ENCODE assay signal across 10 cellular contexts in genomic region chr19:18160441-18160791, GRCh38. TPM values are rescaled to one million over a fixed set of nuclear protein-coding genes. Genes with fewer than 3 reads are reported as not detected.
DNase-seq lines count a peak whose midpoint lies in the region; ATAC-seq and TF ChIP-seq lines count a peak whose summit lies in the region.
"Had no signal": no experiment of that assay in that cellular context is flagged by ENCODE, and none has a peak within 500 bp of the region (broad histone marks: within the 10 kb centered on the region; RNA-seq: fewer than 3 reads in every experiment).

No MANE protein-coding gene starts in this region.

- H3K4me1 Mint-ChIP-seq in HFFc6 (ENCODE audit: low read depth): peaks cover 12% of the 10 kb centered on the region; the same call in 1 of the 2 replicates

- H3K27ac ChIP-seq in SK-N-SH (ENCODE audit: low read depth in 2 of 2, low read length in 1 of 2) (peak overlapping the region in 1 of 2 experiments; percentile 71; a peak in 2 of 4 replicates), aorta (ENCODE audit: low read depth in 1 of 2, low read length in 2 of 2) (no peak overlapping the region)

- H3K9me2 ChIP-seq in SK-N-SH: no peaks in the 10 kb centered on the region

- intact Hi-C loops in aorta (cut with DNase I): loop anchor here in 1 of 2 donors (5.0 kb wide), 1 partner anchor 43 kb away; no protein-coding TSS in a partner anchor

- peaks cover 14% of the 10 kb centered on the region for H3K36me3 Mint-ChIP-seq in HFFc6 (ENCODE audit: low read depth)

- no peaks in the 10 kb centered on the region for H4K20me1 ChIP-seq in SK-N-SH (ENCODE audit: insufficient read depth)

- H3K9me3 ChIP-seq in SK-N-SH (no peaks in the 10 kb centered on the region), endocrine pancreas (ENCODE audit: control insufficient read depth, low read length) (no peaks in the 10 kb centered on the region), aorta (ENCODE audit: control insufficient read depth, low read length) (no peaks in the 10 kb centered on the region)
- H3K9me3 ChIP-seq: ovary had no signal

- H3K4me3 ChIP-seq in SK-N-SH (ENCODE audit: low read depth in 2 of 2, low read length in 1 of 2) (no peak overlapping the region), endocrine pancreas (ENCODE audit: control insufficient read depth, insufficient read depth, low read length) (no peak overlapping the region), aorta (ENCODE audit: low read length in 2 of 2) (no peak overlapping the region)

- no peak overlapping the region; the same call in 1 of the 2 replicates for H3K4me3 Mint-ChIP-seq in HFFc6

- H3K9ac ChIP-seq in SK-N-SH (no peak overlapping the region), endocrine pancreas (ENCODE audit: control insufficient read depth, insufficient read depth, low read length) (peak overlapping the region; percentile 54)

- CTCF ChIA-PET in SK-N-SH (lab: Yijun Ruan, JAX): interaction anchor here (0.6 to 4.5 kb wide), 28 partner anchors 8 to 251 kb away, joined by 3 to 26 read pairs (median 6); partner anchors contain the start of genes ARRDC2, CCDC124, MPV17L2 and PIK3R2

- ATAC-seq in SK-N-SH treated with all-trans-retinoic acid at 6 μM for 48 hours (peak; percentile 2; the same call in 1 of the 3 replicates), GM18909 (IDR thresholded peaks at IDR 0.05; ENCODE audit: poor library complexity, unreplicated experiment) (no peak), aorta (ENCODE audit: low FRiP score) (no peak)
- peak; percentile 29 for ATAC-seq in stimulated activated naive CD8-positive, alpha-beta T cell treated with anti-CD3 and anti-CD28 coated beads, Interleukin-15, Interleukin-2, amounts not matched to agents 100 U/mL and 50 U/mL, for 24 hours

- no peaks in the 10 kb centered on the region for H3K27me3 Mint-ChIP-seq in HFFc6 (ENCODE audit: insufficient read depth)

- no peaks in the 10 kb centered on the region for H3K27me3 ChIP-seq in SK-N-SH (ENCODE audit: insufficient read depth)
- no peaks in the 10 kb centered on the region for H3K27me3 ChIP-seq in endocrine pancreas (ENCODE audit: control insufficient read depth, insufficient read depth, low read length)
- H3K27me3 ChIP-seq in aorta (ENCODE audit: control insufficient read depth in 1 of 2, insufficient read depth in 2 of 2, low read length in 1 of 2): no peaks in the 10 kb centered on the region
- H3K27me3 ChIP-seq: ovary had no signal

- TF ChIP-seq RAD21 in SK-N-SH (IDR thresholded peaks at IDR 0.05; ENCODE audit: low read length): no peak

- POLR2A ChIA-PET in SK-N-SH (lab: Yijun Ruan, JAX): interaction anchor here (1.3 kb wide), 1 partner anchor 10 kb away, joined by 5 read pairs; no protein-coding TSS in a partner anchor

- TF ChIP-seq CTCF in SK-N-SH (IDR thresholded peaks at IDR 0.05): no peak
- no peak for TF ChIP-seq CTCF in HFFc6 (IDR thresholded peaks at IDR 0.05)

- no peak overlapping the region for H2AFZ ChIP-seq in SK-N-SH (ENCODE audit: low read depth)

- no peak for TF ChIP-seq EP300 in SK-N-SH (IDR thresholded peaks at IDR 0.05; ENCODE audit: borderline replicate concordance in 1 of 2, low read depth in 1 of 2, low read length in 1 of 2)

- peaks cover 22% of the 10 kb centered on the region; the same call in 1 of the 2 replicates for H3K79me2 ChIP-seq in SK-N-SH (ENCODE audit: insufficient read depth)

- peaks cover 19 to 43% of the 10 kb centered on the region in 2 experiments for H3K36me3 ChIP-seq in SK-N-SH (replicated peaks in 1 of 2; ENCODE audit: control insufficient read depth in 1 of 2, insufficient read depth in 2 of 2, low read length in 1 of 2)
- H3K36me3 ChIP-seq in endocrine pancreas (ENCODE audit: control insufficient read depth, insufficient read depth, low read length): no peaks in the 10 kb centered on the region
- H3K36me3 ChIP-seq in aorta (ENCODE audit: control insufficient read depth in 1 of 2, insufficient read depth in 2 of 2, low read length in 1 of 2): no peaks in the 10 kb centered on the region
- H3K36me3 ChIP-seq: ovary had no signal

- H3K4me1 ChIP-seq in SK-N-SH (ENCODE audit: control insufficient read depth in 1 of 2, insufficient read depth in 2 of 2, low read depth in 1 of 2, low read length in 1 of 2): peaks cover 17 to 45% of the 10 kb centered on the region in 2 experiments; a peak in 2 of 4 replicates
- no peaks in the 10 kb centered on the region for H3K4me1 ChIP-seq in endocrine pancreas (ENCODE audit: control insufficient read depth, insufficient read depth, low read length)
- peaks cover 0 to 2% of the 10 kb centered on the region in 2 donors for H3K4me1 ChIP-seq in aorta (ENCODE audit: control insufficient read depth in 1 of 2, insufficient read depth in 2 of 2, low read length in 2 of 2)

- H3F3A ChIP-seq in SK-N-SH (replicated peaks; ENCODE audit: insufficient read depth): peaks cover 20% of the 10 kb centered on the region

- DNase-seq in SK-N-SH (no peak), RKO (ENCODE audit: low spot score) (peak; percentile 50), HFFc6 (no peak), aorta (no peak)
- DNase-seq in stimulated activated naive CD8-positive, alpha-beta T cell treated with anti-CD3 and anti-CD28 coated beads, Interleukin-15, Interleukin-2, amounts not matched to agents 100 U/mL and 50 U/mL, for 24 hours: no peak
- DNase-seq: stimulated activated naive CD4-positive, alpha-beta T cell treated with Interleukin-2 at 50 U/mL for 16 hours had no signal

- WGBS in SK-N-SH (ENCODE audit: low lambda C conversion rate): 94% methylated on average over 3 of the region's 4 CpGs
- WGBS in aorta, 2 donors: 84 to 87% methylated on average over 4 of the region's 4 CpGs

- no peak overlapping the region for H3K4me2 ChIP-seq in SK-N-SH

- H3K27ac Mint-ChIP-seq in HFFc6: no peak overlapping the region; the same call in 1 of the 2 replicates

- no peaks in the 10 kb centered on the region for H3K9me3 Mint-ChIP-seq in HFFc6

TF ChIP-seq in SK-N-SH treated with all-trans-retinoic acid at 6 μM for 48 hours, 23 proteins besides CTCF, POLR2A, EP300 and RAD21 (continues in another document):
- no peak for TF ChIP-seq POU6F1 (CRISPR knock-in tag; IDR thresholded peaks at IDR 0.05; ENCODE audit: borderline replicate concordance, low read depth)
- TF ChIP-seq ESRRG (CRISPR knock-in tag; IDR thresholded peaks at IDR 0.05): no peak
- no peak for TF ChIP-seq ZNF8 (CRISPR knock-in tag; IDR thresholded peaks at IDR 0.05)
- no peak for TF ChIP-seq GLIS3 (CRISPR knock-in tag; IDR thresholded peaks at IDR 0.05)

TF ChIP-seq in SK-N-SH, 30 proteins besides CTCF, POLR2A, EP300 and RAD21 (continues in another document):
- no peak for TF ChIP-seq YY1 (IDR thresholded peaks at IDR 0.05; ENCODE audit: low read depth)
- TF ChIP-seq FOSL2 (IDR thresholded peaks at IDR 0.05; ENCODE audit: borderline replicate concordance, low read depth): no peak
- TF ChIP-seq SMC3 (IDR thresholded peaks at IDR 0.05; ENCODE audit: low read depth, low read length): no peak
- no peak for TF ChIP-seq RXRA (IDR thresholded peaks at IDR 0.05; ENCODE audit: borderline replicate concordance, low read depth)
- TF ChIP-seq IRF3 (IDR thresholded peaks at IDR 0.05; ENCODE audit: low read depth, low read length): no peak
- TF ChIP-seq USF1 (IDR thresholded peaks at IDR 0.05; ENCODE audit: borderline replicate concordance, low read depth): no peak

RNA-seq across cellular contexts. Expression of gene PIK3R2, which starts 7.5 kb away (rescaled TPM):
- polyA plus RNA-seq in SK-N-SH (2012; rRNA removed) (27.5 and 36.6 TPM in 2 replicates), aorta (1 to 10 TPM; 1.8 to 5.1 TPM)
- polyA plus RNA-seq in SK-N-SH (2012; cell fraction: cytosol; rRNA removed): 17.4 and 30.3 TPM in 2 replicates
- 52.1 and 53.0 TPM in 2 replicates for polyA plus RNA-seq in SK-N-SH (2012; cell fraction: nucleus; rRNA removed)
- 10 to 100 TPM; 51.9 to 66.1 (median 56.0) TPM for total RNA-seq in HFFc6 (2021; fragmentation: NEBNext Ultra II Directional; extraction: Animal tissue kit (Norgen Biotek cat#: 25700))
- 10 to 100 TPM; 14.1 to 21.8 TPM for total RNA-seq in aorta

RNA-seq across cellular contexts. Expression of gene IFI30, which starts 13.2 kb away (rescaled TPM):
- 10.7 and 11.6 TPM in 2 replicates for polyA plus RNA-seq in SK-N-SH (2012; rRNA removed)
- 4.4 and 6.7 TPM in 2 replicates for polyA plus RNA-seq in SK-N-SH (2012; cell fraction: cytosol; rRNA removed)
- polyA plus RNA-seq in SK-N-SH (2012; cell fraction: nucleus; rRNA removed): 4.5 and 5.5 TPM in 2 replicates
- 1 to 10 TPM; 4.9 to 9.0 (median 6.0) TPM for total RNA-seq in HFFc6 (2021; fragmentation: NEBNext Ultra II Directional; extraction: Animal tissue kit (Norgen Biotek cat#: 25700))
- 10 to 100 TPM; 85.2 to 92.7 TPM for total RNA-seq in aorta
- 100 to 1,000 TPM in 1 of 2 donors, 10 to 100 TPM in 1; 35.0 to 107 TPM for polyA plus RNA-seq in aorta

RNA-seq across cellular contexts. Expression of gene MPV17L2, which starts 32.6 kb away (rescaled TPM):
- polyA plus RNA-seq in SK-N-SH (2012; rRNA removed): 17.5 and 20.6 TPM in 2 replicates
- polyA plus RNA-seq in SK-N-SH (2012; cell fraction: cytosol; rRNA removed): 9.7 and 13.5 TPM in 2 replicates
- polyA plus RNA-seq in SK-N-SH (2012; cell fraction: nucleus; rRNA removed): 8.2 and 8.6 TPM in 2 replicates
- 10 to 100 TPM in 5 of 6 experiments, 1 to 10 TPM in 1; 9.7 to 14.9 (median 13.1) TPM for total RNA-seq in HFFc6 (2021; fragmentation: NEBNext Ultra II Directional; extraction: Animal tissue kit (Norgen Biotek cat#: 25700))
- total RNA-seq in aorta: 1 to 10 TPM; 5.7 to 6.2 TPM
- polyA plus RNA-seq in aorta: 10 to 100 TPM in 1 of 2 donors, 1 to 10 TPM in 1; 6.1 to 12.2 TPM

RNA-seq across cellular contexts. Expression of gene RAB3A, which starts 43.4 kb away (rescaled TPM):
- polyA plus RNA-seq in SK-N-SH (2012; rRNA removed): 9.1 and 9.7 TPM in 2 replicates
- 7.7 and 10.0 TPM in 2 replicates for polyA plus RNA-seq in SK-N-SH (2012; cell fraction: cytosol; rRNA removed)
- 13.1 and 19.6 TPM in 2 replicates for polyA plus RNA-seq in SK-N-SH (2012; cell fraction: nucleus; rRNA removed)
- total RNA-seq in HFFc6 (2021; fragmentation: NEBNext Ultra II Directional; extraction: Animal tissue kit (Norgen Biotek cat#: 25700)): 1 to 10 TPM; 6.1 to 9.0 (median 7.3) TPM
- total RNA-seq in aorta: 1 to 10 TPM; 3.4 to 3.8 TPM
- 1 to 10 TPM; 2.1 to 2.6 TPM for polyA plus RNA-seq in aorta

Comparison
In these comparisons a context has a peak if more than half of its experiments do, and no peak if none do; other contexts are left out.
1. ATAC-seq: peak in SK-N-SH treated with all-trans-retinoic acid at 6 μM for 48 hours (single experiment) and stimulated activated naive CD8-positive, alpha-beta T cell treated with anti-CD3 and anti-CD28 coated beads, Interleukin-15, Interleukin-2, amounts not matched to agents 100 U/mL and 50 U/mL, for 24 hours (single experiment); none in GM18909 (single experiment) and aorta (single experiment).
2. RNA of gene IFI30, which starts 13.2 kb away (total RNA-seq): 85.2 to 92.7 TPM in aorta; 4.9 to 9.0 TPM in HFFc6; every median in the first group is over 4 times any median in the second.